Comparison of ENCODE assay signal across 7 cellular contexts in the genomic region with DNA sequence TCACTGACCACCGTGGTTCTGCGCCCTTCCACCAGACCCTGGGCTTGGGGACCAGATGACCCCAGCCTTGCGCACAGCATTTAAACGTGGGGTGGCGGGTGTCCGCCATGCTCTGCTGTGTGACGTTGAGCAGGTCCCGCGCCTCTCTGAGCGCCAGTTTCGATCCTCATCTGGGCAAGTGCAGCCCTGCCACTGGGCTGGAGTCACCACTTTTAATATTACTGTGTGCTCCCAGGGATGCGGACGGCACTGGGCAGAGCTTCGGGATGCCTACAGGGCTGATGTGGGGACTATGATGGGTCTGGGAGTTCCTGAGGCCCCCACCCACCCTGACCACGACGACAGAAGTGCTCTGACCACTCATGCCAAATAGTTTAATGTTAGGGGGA. TPM values are rescaled to one million over a fixed set of nuclear protein-coding genes. Genes with fewer than 3 reads are reported as not detected.
DNase-seq lines count a peak whose midpoint lies in the region; ATAC-seq and TF ChIP-seq lines count a peak whose summit lies in the region.
"Had no signal": no experiment of that assay in that cellular context is flagged by ENCODE, and none has a peak within 500 bp of the region (broad histone marks: within the 10 kb centered on the region; RNA-seq: fewer than 3 reads in every experiment).

No MANE protein-coding gene starts in this region.

- H3K4me3 Mint-ChIP-seq in endodermal cell = peak overlapping the region; percentile 65

- peak overlapping the region; percentile 25 for H3K9ac ChIP-seq in endodermal cell (ENCODE audit: extremely low read depth, low read length, poor library complexity, severe bottlenecking)
- H3K9ac ChIP-seq in skeletal muscle tissue (ENCODE audit: low read depth in 1 of 3, low read length in 3 of 3) = peak overlapping the region; percentile 66 to 82 (median 78)

- H3K27me3 ChIP-seq in endodermal cell (ENCODE audit: control insufficient read depth, insufficient read depth, low read length, poor library complexity, severe bottlenecking) (no peaks in the 10 kb centered on the region), skeletal muscle tissue (ENCODE audit: control insufficient read depth in 3 of 3, insufficient read depth in 3 of 3, low read length in 3 of 3) (peaks cover 2 to 12% (median 7%) of the 10 kb centered on the region in 3 donors)

- TF ChIP-seq POLR2A in NB4 (IDR thresholded peaks at IDR 0.05; ENCODE audit: extremely low read depth, insufficient read length) = no peak

- H3K36me3 ChIP-seq in endodermal cell (ENCODE audit: control insufficient read depth, insufficient read depth, low read length) = no peaks in the 10 kb centered on the region
- H3K36me3 ChIP-seq in skeletal muscle tissue (ENCODE audit: control insufficient read depth in 3 of 3, insufficient read depth in 3 of 3, low read length in 3 of 3) = no peaks in the 10 kb centered on the region

- peaks cover 14% of the 10 kb centered on the region for H3K36me3 Mint-ChIP-seq in endodermal cell (ENCODE audit: low read depth)

- no peaks in the 10 kb centered on the region for H3K27me3 Mint-ChIP-seq in endodermal cell (ENCODE audit: insufficient read depth)

- ATAC-seq in HG03159 (IDR thresholded peaks at IDR 0.05; ENCODE audit: unreplicated experiment) = no peak

- H3K27ac Mint-ChIP-seq in endodermal cell = peak overlapping the region; percentile 94

- no peak for TF ChIP-seq CTCF in NB4 (IDR thresholded peaks at IDR 0.05; ENCODE audit: low read depth, low read length)
- no peak for TF ChIP-seq CTCF in endodermal cell (conservative IDR thresholded peaks at IDR 0.05)

- H3K4me3 ChIP-seq in NB4 (ENCODE audit: low read depth, low read length) (peak overlapping the region; percentile 57), endodermal cell (ENCODE audit: low read length) (peak overlapping the region; percentile 78), skeletal muscle tissue (ENCODE audit: low read length in 3 of 3) (peak overlapping the region; percentile 76 to 83 (median 82))

- DNase-seq in NB4 (ENCODE audit: low read depth) = no peak
- no peak for DNase-seq in endodermal cell
- DNase-seq in SIG-M5 (lab: John Stamatoyannopoulos, UW) = no peak
- DNase-seq in central memory CD4-positive, alpha-beta T cell = no peak

- H3K4me1 ChIP-seq in endodermal cell (ENCODE audit: control insufficient read depth, insufficient read depth, low read length) = peaks cover 8% of the 10 kb centered on the region
- peaks cover 11 to 21% (median 16%) of the 10 kb centered on the region in 3 donors for H3K4me1 ChIP-seq in skeletal muscle tissue (ENCODE audit: control insufficient read depth in 3 of 3, insufficient read depth in 3 of 3, low read length in 3 of 3)

- peak overlapping the region; percentile 83 for H3K27ac ChIP-seq in endodermal cell (ENCODE audit: low read depth, low read length)
- peak overlapping the region; percentile 78 for H3K27ac ChIP-seq in skeletal muscle tissue (ENCODE audit: low read depth, low read length)

- no peaks in the 10 kb centered on the region for H3K9me3 Mint-ChIP-seq in endodermal cell

- H3K4me1 Mint-ChIP-seq in endodermal cell = peaks cover 7% of the 10 kb centered on the region

- 46 to 65% methylated on average over 7 to 16 of the region's 16 CpGs for WGBS in endodermal cell (ENCODE audit: insufficient coverage in 1 of 2, insufficient read length in 1 of 2), 2 experiments

- H3K9me3 ChIP-seq in endodermal cell (ENCODE audit: control insufficient read depth, low read length) (no peaks in the 10 kb centered on the region), skeletal muscle tissue (ENCODE audit: control insufficient read depth in 3 of 3, low read length in 3 of 3) (no peaks in the 10 kb centered on the region)

RNA-seq across cellular contexts. Expression of a gene that starts 1.2 kb away (rescaled TPM):
- total RNA-seq in endodermal cell (10 to 100 TPM in 1 of 2 donors, 1 to 10 TPM in 1; 9.5 to 13.1 TPM), skeletal muscle tissue (5.2 TPM)
- polyA plus RNA-seq in endodermal cell (2013, experiment 1 of 2) = 13.6 TPM
- polyA plus RNA-seq in endodermal cell (2013, experiment 2 of 2) = 13.4 TPM

RNA-seq across cellular contexts. Expression of a gene that starts 8.6 kb away (rescaled TPM):
- not detected for total RNA-seq in endodermal cell
- 1.7 TPM for polyA plus RNA-seq in endodermal cell (2013, experiment 1 of 2)
- polyA plus RNA-seq in endodermal cell (2013, experiment 2 of 2) = 1.7 TPM
- total RNA-seq in skeletal muscle tissue = not detected
- total RNA-seq: M059J had no signal

RNA-seq across cellular contexts. Expression of a gene that starts 19.6 kb away (rescaled TPM):
- under 1 TPM; 0.20 to 0.71 TPM for total RNA-seq in endodermal cell
- polyA plus RNA-seq in endodermal cell (2013, experiment 1 of 2) = not detected
- not detected for polyA plus RNA-seq in endodermal cell (2013, experiment 2 of 2)
- not detected for total RNA-seq in skeletal muscle tissue

RNA-seq across cellular contexts. Expression of a gene that starts 24.2 kb away (rescaled TPM):
- total RNA-seq in endodermal cell (100 to 1,000 TPM; 135 to 160 TPM), skeletal muscle tissue (178 TPM)
- 138 TPM for polyA plus RNA-seq in endodermal cell (2013, experiment 1 of 2)
- 109 TPM for polyA plus RNA-seq in endodermal cell (2013, experiment 2 of 2)

RNA-seq across cellular contexts. Expression of a gene that starts 43.5 kb away (rescaled TPM):
- not detected for total RNA-seq in endodermal cell
- polyA plus RNA-seq in endodermal cell (2013, experiment 1 of 2) = not detected
- not detected for polyA plus RNA-seq in endodermal cell (2013, experiment 2 of 2)
- not detected for total RNA-seq in skeletal muscle tissue
- total RNA-seq: M059J had no signal
